ENCODE assay signal across 1 cellular context in genomic region chr3:195102609-195103467, GRCh38.
A peak's percentile ranks its signal among the peaks of the same experiment; 100 is the strongest.
TF ChIP-seq lines count a peak whose summit lies in the region.

No MANE protein-coding gene starts in this region.

TF ChIP-seq in K562, 482 proteins besides CTCF, POLR2A, EP300 and RAD21 (continued from another document and continues in another):
- TF ChIP-seq MYNN (IDR thresholded peaks at IDR 0.05) (0 out of 2 replicates have a peak, but pooled peaks have one; percentile 19), MYNN (CRISPR knock-in tag; IDR thresholded peaks at IDR 0.05) (no peak), MEF2D (tag; conservative IDR thresholded peaks at IDR 0.05; ENCODE audit: low read depth) (no peak; the same call in 1 of the 2 replicates), IRF9 (tag; IDR thresholded peaks at IDR 0.05) (no peak), ATF7 (IDR thresholded peaks at IDR 0.05) (peak; percentile 74), ZNF311 (CRISPR knock-in tag; IDR thresholded peaks at IDR 0.05) (no peak), CBX3 (IDR thresholded peaks at IDR 0.05; ENCODE audit: borderline replicate concordance in 1 of 2, low read length in 2 of 2) (no peak), EP400 (IDR thresholded peaks at IDR 0.05) (0 out of 2 replicates have a peak, but pooled peaks have one; percentile 15), BHLHE40 (IDR thresholded peaks at IDR 0.05; ENCODE audit: low read length) (peak; percentile 92), SMARCE1 (IDR thresholded peaks at IDR 0.05) (peak; percentile 90), GATA2 (CRISPR knock-in tag; IDR thresholded peaks at IDR 0.05) (no peak), ZBTB8A (IDR thresholded peaks at IDR 0.05; ENCODE audit: partially characterized antibody) (no peak), TOE1 (IDR thresholded peaks at IDR 0.05; ENCODE audit: borderline replicate concordance) (0 out of 2 replicates have a peak, but pooled peaks have one; percentile 27), TOE1 (CRISPR knock-in tag; IDR thresholded peaks at IDR 0.05; ENCODE audit: borderline replicate concordance, low read depth) (no peak), HNRNPLL (IDR thresholded peaks at IDR 0.05; ENCODE audit: low read depth, low read length, poor library complexity, severe bottlenecking) (peak; percentile 90), MTA1 (IDR thresholded peaks at IDR 0.05; ENCODE audit: borderline replicate concordance) (0 out of 2 replicates have a peak, but pooled peaks have one; percentile 33), BCOR (IDR thresholded peaks at IDR 0.05) (peak; percentile 83), DMBX1 (CRISPR knock-in tag; IDR thresholded peaks at IDR 0.05; ENCODE audit: borderline replicate concordance) (peak; percentile 80), RFX5 (IDR thresholded peaks at IDR 0.05; ENCODE audit: low read depth, low read length) (no peak), ERF (CRISPR knock-in tag; IDR thresholded peaks at IDR 0.05) (0 out of 2 replicates have a peak, but pooled peaks have one; percentile 41), CBX8 (IDR thresholded peaks at IDR 0.05; ENCODE audit: borderline replicate concordance, extremely low read depth, low read depth, low read length, poor library complexity, severe bottlenecking) (no peak), SUPT5H (IDR thresholded peaks at IDR 0.05) (no peak), PYGO2 (tag; IDR thresholded peaks at IDR 0.05) (no peak), ZFPM2 (CRISPR knock-in tag; IDR thresholded peaks at IDR 0.05) (no peak), PHTF2 (CRISPR knock-in tag; IDR thresholded peaks at IDR 0.05) (no peak), BDP1 (IDR thresholded peaks at IDR 0.05; ENCODE audit: insufficient read depth, insufficient read length) (no peak), GTF3C2 (IDR thresholded peaks at IDR 0.05; ENCODE audit: borderline replicate concordance, extremely low read depth, insufficient read length) (no peak), RBM25 (IDR thresholded peaks at IDR 0.05; ENCODE audit: low read depth, low read length, severe bottlenecking) (no peak), NFRKB (IDR thresholded peaks at IDR 0.05; ENCODE audit: low read depth) (no peak; the same call in 1 of the 2 replicates), TRIM24 (IDR thresholded peaks at IDR 0.05) (peak; percentile 13 to 14; a peak in 2 of 4 replicates), RFX1 (IDR thresholded peaks at IDR 0.05) (peak; percentile 51), HBP1 (CRISPR knock-in tag; IDR thresholded peaks at IDR 0.05) (no peak), EHMT2 (IDR thresholded peaks at IDR 0.05) (no peak), GABPB2 (CRISPR knock-in tag; conservative IDR thresholded peaks at IDR 0.05) (no peak), ZKSCAN8 (CRISPR knock-in tag; IDR thresholded peaks at IDR 0.05) (0 out of 2 replicates have a peak, but pooled peaks have one; percentile 64), C11orf30 (IDR thresholded peaks at IDR 0.05; ENCODE audit: low read depth) (peak; percentile 96), ZBTB17 (CRISPR knock-in tag; IDR thresholded peaks at IDR 0.05) (no peak), LCOR (CRISPR knock-in tag; IDR thresholded peaks at IDR 0.05) (no peak)
- TF ChIP-seq, protein P1, sequence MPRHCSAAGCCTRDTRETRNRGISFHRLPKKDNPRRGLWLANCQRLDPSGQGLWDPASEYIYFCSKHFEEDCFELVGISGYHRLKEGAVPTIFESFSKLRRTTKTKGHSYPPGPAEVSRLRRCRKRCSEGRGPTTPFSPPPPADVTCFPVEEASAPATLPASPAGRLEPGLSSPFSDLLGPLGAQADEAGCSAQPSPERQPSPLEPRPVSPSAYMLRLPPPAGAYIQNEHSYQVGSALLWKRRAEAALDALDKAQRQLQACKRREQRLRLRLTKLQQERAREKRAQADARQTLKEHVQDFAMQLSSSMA (CRISPR knock-in tag; IDR thresholded peaks at IDR 0.05) = no peak
- TF ChIP-seq, protein P2, sequence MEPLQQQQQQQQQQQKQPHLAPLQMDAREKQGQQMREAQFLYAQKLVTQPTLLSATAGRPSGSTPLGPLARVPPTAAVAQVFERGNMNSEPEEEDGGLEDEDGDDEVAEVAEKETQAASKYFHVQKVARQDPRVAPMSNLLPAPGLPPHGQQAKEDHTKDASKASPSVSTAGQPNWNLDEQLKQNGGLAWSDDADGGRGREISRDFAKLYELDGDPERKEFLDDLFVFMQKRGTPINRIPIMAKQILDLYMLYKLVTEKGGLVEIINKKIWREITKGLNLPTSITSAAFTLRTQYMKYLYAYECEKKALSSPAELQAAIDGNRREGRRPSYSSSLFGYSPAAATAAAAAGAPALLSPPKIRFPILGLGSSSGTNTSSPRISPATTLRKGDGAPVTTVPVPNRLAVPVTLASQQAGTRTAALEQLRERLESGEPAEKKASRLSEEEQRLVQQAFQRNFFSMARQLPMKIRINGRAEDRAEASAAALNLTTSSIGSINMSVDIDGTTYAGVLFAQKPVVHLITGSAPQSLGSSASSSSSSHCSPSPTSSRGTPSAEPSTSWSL (CRISPR knock-in tag; IDR thresholded peaks at IDR 0.05; ENCODE audit: borderline replicate concordance) = no peak
- TF ChIP-seq, protein P3, sequence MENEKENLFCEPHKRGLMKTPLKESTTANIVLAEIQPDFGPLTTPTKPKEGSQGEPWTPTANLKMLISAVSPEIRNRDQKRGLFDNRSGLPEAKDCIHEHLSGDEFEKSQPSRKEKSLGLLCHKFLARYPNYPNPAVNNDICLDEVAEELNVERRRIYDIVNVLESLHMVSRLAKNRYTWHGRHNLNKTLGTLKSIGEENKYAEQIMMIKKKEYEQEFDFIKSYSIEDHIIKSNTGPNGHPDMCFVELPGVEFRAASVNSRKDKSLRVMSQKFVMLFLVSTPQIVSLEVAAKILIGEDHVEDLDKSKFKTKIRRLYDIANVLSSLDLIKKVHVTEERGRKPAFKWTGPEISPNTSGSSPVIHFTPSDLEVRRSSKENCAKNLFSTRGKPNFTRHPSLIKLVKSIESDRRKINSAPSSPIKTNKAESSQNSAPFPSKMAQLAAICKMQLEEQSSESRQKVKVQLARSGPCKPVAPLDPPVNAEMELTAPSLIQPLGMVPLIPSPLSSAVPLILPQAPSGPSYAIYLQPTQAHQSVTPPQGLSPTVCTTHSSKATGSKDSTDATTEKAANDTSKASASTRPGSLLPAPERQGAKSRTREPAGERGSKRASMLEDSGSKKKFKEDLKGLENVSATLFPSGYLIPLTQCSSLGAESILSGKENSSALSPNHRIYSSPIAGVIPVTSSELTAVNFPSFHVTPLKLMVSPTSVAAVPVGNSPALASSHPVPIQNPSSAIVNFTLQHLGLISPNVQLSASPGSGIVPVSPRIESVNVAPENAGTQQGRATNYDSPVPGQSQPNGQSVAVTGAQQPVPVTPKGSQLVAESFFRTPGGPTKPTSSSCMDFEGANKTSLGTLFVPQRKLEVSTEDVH (IDR thresholded peaks at IDR 0.05; ENCODE audit: low read depth, partially characterized antibody) = no peak
- TF ChIP-seq, protein P4, sequence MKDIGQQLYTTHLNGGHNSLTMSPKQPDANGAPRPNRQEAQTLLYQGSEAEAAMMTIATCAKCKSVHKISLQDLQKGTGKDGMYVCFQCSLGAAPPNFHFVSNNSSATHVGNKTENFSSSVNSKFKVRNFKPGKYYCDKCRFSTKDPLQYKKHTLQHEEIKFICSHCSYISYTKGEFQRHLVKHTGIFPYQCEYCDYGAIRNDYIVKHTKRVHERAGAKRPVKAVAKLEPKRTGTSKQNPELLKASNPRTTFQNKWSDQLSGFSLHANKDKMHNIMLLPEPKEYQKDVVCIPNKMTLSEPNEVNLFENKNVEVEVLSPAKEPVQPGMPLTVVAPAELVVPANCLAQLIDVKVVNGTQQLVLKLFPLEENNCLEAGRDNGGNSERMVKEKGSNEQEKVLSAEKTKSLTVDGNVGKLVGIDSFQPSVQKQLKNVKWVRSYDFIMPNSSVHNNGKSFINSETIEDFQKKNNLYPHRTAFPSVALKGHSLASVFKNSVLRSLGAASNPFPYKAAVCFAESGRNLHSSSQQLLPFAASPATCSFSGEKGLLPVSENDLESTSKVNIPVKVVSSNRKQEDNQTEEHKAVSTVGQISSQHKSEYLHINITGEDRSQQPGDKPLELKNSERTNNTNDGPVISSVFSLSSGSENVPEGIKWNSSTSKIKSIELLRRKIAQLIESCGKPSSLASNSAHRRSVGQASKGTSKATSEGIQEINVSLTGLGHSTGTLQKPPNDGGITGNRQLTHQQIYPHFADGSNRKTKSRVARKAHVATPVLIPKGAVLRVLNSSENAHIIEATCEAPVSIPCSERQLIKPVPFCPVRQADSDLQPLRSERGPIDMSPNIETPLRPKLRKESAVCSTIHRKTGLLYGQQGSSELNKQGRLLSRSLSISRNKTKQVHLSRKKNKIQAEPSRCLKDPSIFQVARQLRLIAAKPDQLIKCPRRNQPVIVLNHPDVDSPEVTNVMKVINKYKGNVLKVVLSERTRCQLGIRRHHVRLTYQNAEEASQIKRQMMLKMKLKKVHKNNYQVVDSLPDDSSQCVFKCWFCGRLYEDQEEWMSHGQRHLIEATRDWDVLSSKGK (CRISPR knock-in tag; IDR thresholded peaks at IDR 0.05) = no peak
- TF ChIP-seq, protein P5, sequence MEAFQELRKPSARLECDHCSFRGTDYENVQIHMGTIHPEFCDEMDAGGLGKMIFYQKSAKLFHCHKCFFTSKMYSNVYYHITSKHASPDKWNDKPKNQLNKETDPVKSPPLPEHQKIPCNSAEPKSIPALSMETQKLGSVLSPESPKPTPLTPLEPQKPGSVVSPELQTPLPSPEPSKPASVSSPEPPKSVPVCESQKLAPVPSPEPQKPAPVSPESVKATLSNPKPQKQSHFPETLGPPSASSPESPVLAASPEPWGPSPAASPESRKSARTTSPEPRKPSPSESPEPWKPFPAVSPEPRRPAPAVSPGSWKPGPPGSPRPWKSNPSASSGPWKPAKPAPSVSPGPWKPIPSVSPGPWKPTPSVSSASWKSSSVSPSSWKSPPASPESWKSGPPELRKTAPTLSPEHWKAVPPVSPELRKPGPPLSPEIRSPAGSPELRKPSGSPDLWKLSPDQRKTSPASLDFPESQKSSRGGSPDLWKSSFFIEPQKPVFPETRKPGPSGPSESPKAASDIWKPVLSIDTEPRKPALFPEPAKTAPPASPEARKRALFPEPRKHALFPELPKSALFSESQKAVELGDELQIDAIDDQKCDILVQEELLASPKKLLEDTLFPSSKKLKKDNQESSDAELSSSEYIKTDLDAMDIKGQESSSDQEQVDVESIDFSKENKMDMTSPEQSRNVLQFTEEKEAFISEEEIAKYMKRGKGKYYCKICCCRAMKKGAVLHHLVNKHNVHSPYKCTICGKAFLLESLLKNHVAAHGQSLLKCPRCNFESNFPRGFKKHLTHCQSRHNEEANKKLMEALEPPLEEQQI (IDR thresholded peaks at IDR 0.05) = no peak
- TF ChIP-seq, protein P6, sequence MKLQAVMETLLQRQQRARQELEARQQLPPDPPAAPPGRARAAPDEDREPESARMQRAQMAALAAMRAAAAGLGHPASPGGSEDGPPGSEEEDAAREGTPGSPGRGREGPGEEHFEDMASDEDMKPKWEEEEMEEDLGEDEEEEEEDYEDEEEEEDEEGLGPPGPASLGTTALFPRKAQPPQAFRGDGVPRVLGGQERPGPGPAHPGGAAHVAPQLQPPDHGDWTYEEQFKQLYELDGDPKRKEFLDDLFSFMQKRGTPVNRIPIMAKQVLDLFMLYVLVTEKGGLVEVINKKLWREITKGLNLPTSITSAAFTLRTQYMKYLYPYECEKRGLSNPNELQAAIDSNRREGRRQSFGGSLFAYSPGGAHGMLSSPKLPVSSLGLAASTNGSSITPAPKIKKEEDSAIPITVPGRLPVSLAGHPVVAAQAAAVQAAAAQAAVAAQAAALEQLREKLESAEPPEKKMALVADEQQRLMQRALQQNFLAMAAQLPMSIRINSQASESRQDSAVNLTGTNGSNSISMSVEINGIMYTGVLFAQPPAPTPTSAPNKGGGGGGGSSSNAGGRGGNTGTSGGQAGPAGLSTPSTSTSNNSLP (IDR thresholded peaks at IDR 0.05; ENCODE audit: borderline replicate concordance, low read depth, low read length) = peak; percentile 50; the same call in 1 of the 2 replicates
- TF ChIP-seq, protein P7, sequence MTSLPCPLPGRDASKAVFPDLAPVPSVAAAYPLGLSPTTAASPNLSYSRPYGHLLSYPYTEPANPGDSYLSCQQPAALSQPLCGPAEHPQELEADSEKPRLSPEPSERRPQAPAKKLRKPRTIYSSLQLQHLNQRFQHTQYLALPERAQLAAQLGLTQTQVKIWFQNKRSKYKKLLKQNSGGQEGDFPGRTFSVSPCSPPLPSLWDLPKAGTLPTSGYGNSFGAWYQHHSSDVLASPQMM (CRISPR knock-in tag; IDR thresholded peaks at IDR 0.05) = no peak
